ENCODE assay signal across 19 cellular contexts in genomic region chr22:25742918-25743708, GRCh38. TPM values are rescaled to one million over a fixed set of nuclear protein-coding genes. Genes with fewer than 3 reads are reported as not detected.
DNase-seq lines count a peak whose midpoint lies in the region; ATAC-seq, FAIRE-seq and TF ChIP-seq lines count a peak whose summit lies in the region.
"Had no signal": no experiment of that assay in that cellular context is flagged by ENCODE, and none has a peak within 500 bp of the region (broad histone marks: within the 10 kb centered on the region; RNA-seq: fewer than 3 reads in every experiment).

No MANE protein-coding gene starts in this region.

- DNase-seq in HepG2 (ENCODE audit: low spot score) = no peak
- no peak for DNase-seq in right lobe of liver
- DNase-seq in activated T-helper 1 cell treated with anti-CD3 and anti-CD28 coated beads, Interleukin-12 subunit alpha, Interleukin-12 subunit beta, Interleukin-2, Interleukin-4 antibody, amounts not matched to agents 30 ng/mL and 10 ng/mL and 1 ng/mL, durations not matched to agents 14 hours and 24 hours and 36 hours (ENCODE audit: low spot score) = no peak
- DNase-seq in mesenteric fat pad (ENCODE audit: low spot score) = peak; percentile 51
- DNase-seq in G401 (ENCODE audit: low spot score) = no peak
- DNase-seq in GDM1 (lab: John Stamatoyannopoulos, UW) = no peak
- DNase-seq in GM20000 (ENCODE audit: low spot score) = no peak
- DNase-seq: activated CD4-positive, alpha-beta memory T cell treated with anti-CD3 and anti-CD28 coated beads, Interleukin-2, amount 10 ng/mL, durations not matched to agents 7 days and 5 days; activated effector memory CD4-positive, alpha-beta T cell treated with anti-CD3 and anti-CD28 coated beads, Interleukin-2, amount 50 U/mL, for 16 hours; brain microvascular endothelial cell; esophagus squamous epithelium; H7; NCI-H526; PC-3; SK-N-SH had no signal

- no peaks in the 10 kb centered on the region for H3K9me3 ChIP-seq in HepG2 (ENCODE audit: low read length)
- H3K9me3 ChIP-seq in right lobe of liver = no peaks in the 10 kb centered on the region
- H3K9me3 ChIP-seq: esophagus squamous epithelium, SK-N-SH had no signal

- peaks cover 64% of the 10 kb centered on the region for H3K4me1 Mint-ChIP-seq in activated T-helper 1 cell treated with anti-CD3 and anti-CD28 coated beads, Interleukin-12 subunit alpha, Interleukin-12 subunit beta, Interleukin-2, Interleukin-4 antibody, amounts not matched to agents 30 ng/mL and 10 ng/mL and 1 ng/mL, durations not matched to agents 14 hours and 24 hours and 36 hours (ENCODE audit: low read depth)
- H3K4me1 Mint-ChIP-seq: memory B cell had no signal

- peak overlapping the region; percentile 84 for H3K27ac Mint-ChIP-seq in activated T-helper 1 cell treated with anti-CD3 and anti-CD28 coated beads, Interleukin-12 subunit alpha, Interleukin-12 subunit beta, Interleukin-2, Interleukin-4 antibody, amounts not matched to agents 30 ng/mL and 10 ng/mL and 1 ng/mL, durations not matched to agents 14 hours and 24 hours and 36 hours
- H3K27ac Mint-ChIP-seq: memory B cell had no signal

- CTCF ChIA-PET in HepG2 (lab: Yijun Ruan, JAX; ENCODE audit: low intra/inter-chr PET ratio, low total read pairs) = no interaction called here

- peak overlapping the region; percentile 42 for H3K4me2 ChIP-seq in HepG2 (ENCODE audit: low read depth, low read length)
- H3K4me2 ChIP-seq: SK-N-SH had no signal

- TF ChIP-seq POLR2A in HepG2 (IDR thresholded peaks at IDR 0.05; ENCODE audit: insufficient read depth in 1 of 2, low read depth in 2 of 2, low read length in 2 of 2) (no peak), right lobe of liver (IDR thresholded peaks at IDR 0.05) (no peak)

- intact Hi-C loops in HepG2 (cut with micrococcal nuclease; ENCODE audit: unreplicated experiment) = no loop called here
- intact Hi-C loops in right lobe of liver (cut with DNase I) = no loop called here
- intact Hi-C loops in activated T-helper 1 cell treated with anti-CD3 and anti-CD28 coated beads, Interleukin-12 subunit alpha, Interleukin-12 subunit beta, Interleukin-2, Interleukin-4 antibody, amounts not matched to agents 30 ng/mL and 10 ng/mL and 1 ng/mL, durations not matched to agents 14 hours and 24 hours and 36 hours (cut with micrococcal nuclease) = no loop called here

- 50% methylated on average over 2 of the region's 6 CpGs for WGBS in HepG2 (ENCODE audit: low lambda C conversion rate)
- 81% methylated on average over 3 of the region's 6 CpGs for WGBS in right lobe of liver (ENCODE audit: insufficient coverage, low coverage, low lambda C conversion rate, missing lambda C conversion rate)

- H3K27me3 Mint-ChIP-seq in activated T-helper 1 cell treated with anti-CD3 and anti-CD28 coated beads, Interleukin-12 subunit alpha, Interleukin-12 subunit beta, Interleukin-2, Interleukin-4 antibody, amounts not matched to agents 30 ng/mL and 10 ng/mL and 1 ng/mL, durations not matched to agents 14 hours and 24 hours and 36 hours (ENCODE audit: insufficient read depth) = no peaks in the 10 kb centered on the region
- H3K27me3 Mint-ChIP-seq: activated CD4-positive, alpha-beta memory T cell treated with anti-CD3 and anti-CD28 coated beads, Interleukin-2, amount 10 ng/mL, durations not matched to agents 7 days and 5 days had no signal

- H3K79me2 ChIP-seq in HepG2 (ENCODE audit: insufficient read depth, low read length) = no peaks in the 10 kb centered on the region

- POLR2A ChIA-PET in HepG2 (lab: Yijun Ruan, JAX) = no interaction called here

- TF ChIP-seq EP300 in HepG2 (IDR thresholded peaks at IDR 0.05; ENCODE audit: low read depth in 2 of 2, low read length in 2 of 2) (no peak), HepG2 (CRISPR knock-in tag; IDR thresholded peaks at IDR 0.05; ENCODE audit: borderline replicate concordance) (no peak)

- peaks cover 6% of the 10 kb centered on the region for H3K9me3 Mint-ChIP-seq in activated T-helper 1 cell treated with anti-CD3 and anti-CD28 coated beads, Interleukin-12 subunit alpha, Interleukin-12 subunit beta, Interleukin-2, Interleukin-4 antibody, amounts not matched to agents 30 ng/mL and 10 ng/mL and 1 ng/mL, durations not matched to agents 14 hours and 24 hours and 36 hours
- H3K9me3 Mint-ChIP-seq: memory B cell had no signal

- in situ Hi-C loops in HepG2 (cut with HindIII; ENCODE audit: extremely low pct_ligation_motif_present, low pct_unique_long_range_greater_than_20kb) (no loop called here), G401 (cut with HindIII; ENCODE audit: low sequenced_read_pairs) (no loop called here)

- H2AFZ ChIP-seq in HepG2 (ENCODE audit: low read length) = peak overlapping the region; percentile 23

- no TSS peak for BruUV-seq in HepG2 (replicated peaks; lab: Mats Ljungman, UMichigan)

- H3K27ac ChIP-seq in HepG2 (ENCODE audit: extremely low read length, insufficient read depth, low read length) = no peak overlapping the region
- no peak overlapping the region for H3K27ac ChIP-seq in right lobe of liver
- H3K27ac ChIP-seq: brain microvascular endothelial cell had no signal

- no peaks in the 10 kb centered on the region for H3K36me3 ChIP-seq in HepG2 (replicated peaks in 1 of 2; ENCODE audit: control insufficient read depth in 1 of 2, insufficient read depth in 2 of 2, low read length in 2 of 2)
- H3K36me3 ChIP-seq in right lobe of liver = no peaks in the 10 kb centered on the region
- H3K36me3 ChIP-seq: brain microvascular endothelial cell, esophagus squamous epithelium had no signal

- no peaks in the 10 kb centered on the region for H4K20me1 ChIP-seq in HepG2 (ENCODE audit: insufficient read depth, low read length)

- H3K4me3 ChIP-seq in HepG2 (replicated peaks in 1 of 3; ENCODE audit: insufficient read depth in 1 of 3, low read depth in 2 of 3, low read length in 3 of 3) (peak overlapping the region in 2 of 3 experiments; percentile 16 to 42; a peak in 2 of 6 replicates), right lobe of liver (no peak overlapping the region)

- peaks cover 24% of the 10 kb centered on the region for H3K36me3 Mint-ChIP-seq in activated T-helper 1 cell treated with anti-CD3 and anti-CD28 coated beads, Interleukin-12 subunit alpha, Interleukin-12 subunit beta, Interleukin-2, Interleukin-4 antibody, amounts not matched to agents 30 ng/mL and 10 ng/mL and 1 ng/mL, durations not matched to agents 14 hours and 24 hours and 36 hours (ENCODE audit: low read depth)

- H3K9ac ChIP-seq in HepG2 (ENCODE audit: insufficient read depth, low read depth, low read length) = no peak overlapping the region
- H3K9ac ChIP-seq: SK-N-SH had no signal

- peaks cover 30% of the 10 kb centered on the region for H3K4me1 ChIP-seq in HepG2 (ENCODE audit: insufficient read depth, low read length)
- no peaks in the 10 kb centered on the region for H3K4me1 ChIP-seq in right lobe of liver
- H3K4me1 ChIP-seq: esophagus squamous epithelium had no signal

- TF ChIP-seq CTCF in HepG2 (CRISPR knock-in tag; IDR thresholded peaks at IDR 0.05) (no peak), right lobe of liver (IDR thresholded peaks at IDR 0.05) (no peak), GM20000 (IDR thresholded peaks at IDR 0.05; ENCODE audit: extremely low read depth, missing control alignments) (no peak)

- no peak for FAIRE-seq in HepG2 (lab: Jason Lieb, UNC)
- FAIRE-seq: D721Med had no signal

- H3K27me3 ChIP-seq in HepG2 (ENCODE audit: control insufficient read depth in 1 of 2, insufficient read depth in 2 of 2, low read length in 2 of 2) = no peaks in the 10 kb centered on the region; a peak in 2 of 5 replicates
- H3K27me3 ChIP-seq in right lobe of liver = no peaks in the 10 kb centered on the region
- H3K27me3 ChIP-seq: brain microvascular endothelial cell had no signal

- peak overlapping the region; percentile 35 for H3K4me3 Mint-ChIP-seq in activated T-helper 1 cell treated with anti-CD3 and anti-CD28 coated beads, Interleukin-12 subunit alpha, Interleukin-12 subunit beta, Interleukin-2, Interleukin-4 antibody, amounts not matched to agents 30 ng/mL and 10 ng/mL and 1 ng/mL, durations not matched to agents 14 hours and 24 hours and 36 hours
- H3K4me3 Mint-ChIP-seq: activated CD4-positive, alpha-beta memory T cell treated with anti-CD3 and anti-CD28 coated beads, Interleukin-2, amount 10 ng/mL, durations not matched to agents 7 days and 5 days; memory B cell had no signal

- ATAC-seq in HepG2 (no peak), right lobe of liver (no peak), HG03095 (IDR thresholded peaks at IDR 0.05; ENCODE audit: unreplicated experiment) (no peak)
- ATAC-seq: PC-3 had no signal

- TF ChIP-seq RAD21 in HepG2 (CRISPR knock-in tag; IDR thresholded peaks at IDR 0.05) = no peak

RNA-seq across cellular contexts. Expression of gene MYO18B, which starts 1.1 kb away (rescaled TPM):
- 0.04 TPM in 1 of 2 replicates, not detected in the other for total RNA-seq in HepG2 (2016; rRNA removed; fragmentation: Illumina TruSeq; extraction: Trizol)
- not detected in 2 replicates for total RNA-seq in HepG2 (2016; cell fraction: cytosol; rRNA removed; fragmentation: Illumina TruSeq; extraction: Trizol; ENCODE audit: low read depth)
- 0.04 TPM in 1 of 2 replicates, not detected in the other for total RNA-seq in HepG2 (2016; cell fraction: insoluble cytoplasmic fraction; rRNA removed; fragmentation: Illumina TruSeq; extraction: Trizol)
- total RNA-seq in HepG2 (2016; cell fraction: membrane; rRNA removed; fragmentation: Illumina TruSeq; extraction: Trizol) = 0.17 TPM in 1 of 2 replicates, not detected in the other
- total RNA-seq in HepG2 (2016; cell fraction: nucleus; rRNA removed; fragmentation: Illumina TruSeq; extraction: Trizol) = 0.06 TPM in 1 of 2 replicates, not detected in the other
- 0.01 and 0.22 TPM in 2 replicates for polyA plus RNA-seq in HepG2 (2011; rRNA removed)
- polyA plus RNA-seq in HepG2 (2011; cell fraction: cytosol; rRNA removed) = 0.01 and 0.06 TPM in 2 replicates
- polyA plus RNA-seq in HepG2 (2011; cell fraction: nucleus; rRNA removed) = 0.32 and 0.33 TPM in 2 replicates
- polyA plus RNA-seq in HepG2 (2012) = 0.07 and 0.23 TPM in 2 replicates
- not detected in 2 replicates for polyA plus RNA-seq in HepG2 (2016; cell fraction: cytosol; fragmentation: Illumina TruSeq; extraction: Trizol; ENCODE audit: low read depth)
- 0.03 TPM in 1 of 2 replicates, not detected in the other for polyA plus RNA-seq in HepG2 (2016; cell fraction: insoluble cytoplasmic fraction; fragmentation: Illumina TruSeq; extraction: Trizol; ENCODE audit: low read depth)
- polyA plus RNA-seq in HepG2 (2016; cell fraction: membrane; fragmentation: Illumina TruSeq; extraction: Trizol; ENCODE audit: low read depth) = not detected in 2 replicates
- not detected in 2 replicates for polyA plus RNA-seq in HepG2 (2016; cell fraction: nucleus; fragmentation: Illumina TruSeq; extraction: Trizol; ENCODE audit: insufficient read depth, low read depth)
- polyA minus RNA-seq in HepG2 (2011; rRNA and poly(A)+ RNA removed; ENCODE audit: low replicate concordance) = 0.05 and 0.08 TPM in 2 replicates
- not detected in 2 replicates for polyA minus RNA-seq in HepG2 (2011; cell fraction: cytosol; rRNA and poly(A)+ RNA removed)
- polyA minus RNA-seq in HepG2 (2011; cell fraction: nucleus; rRNA and poly(A)+ RNA removed) = 0.13 and 0.99 TPM in 2 replicates
- under 1 TPM in 5 of 6 experiments, not detected in 1; 0.04 to 0.56 (median 0.07) TPM for total RNA-seq in right lobe of liver
- 0.91 and 1.1 TPM in 2 replicates for total RNA-seq in activated T-helper 1 cell treated with anti-CD3 and anti-CD28 coated beads, Interleukin-12 subunit alpha, Interleukin-12 subunit beta, Interleukin-2, Interleukin-4 antibody, amounts not matched to agents 30 ng/mL and 10 ng/mL and 1 ng/mL, durations not matched to agents 14 hours and 24 hours and 36 hours
- total RNA-seq in mesenteric fat pad = 0.10 TPM
- total RNA-seq in G401 (2014; rRNA removed; shearing (Covaris generic)) = not detected in 2 replicates
- total RNA-seq: PC-3, renal cortical epithelial cell had no signal

Comparison
In these comparisons a context has a peak if more than half of its experiments do, and no peak if none do; other contexts are left out.
1. H3K4me3 ChIP-seq: peak in HepG2 (2 of 3); none in right lobe of liver (0 of 3).